ENCODE assay signal across 26 cellular contexts in the genomic region with DNA sequence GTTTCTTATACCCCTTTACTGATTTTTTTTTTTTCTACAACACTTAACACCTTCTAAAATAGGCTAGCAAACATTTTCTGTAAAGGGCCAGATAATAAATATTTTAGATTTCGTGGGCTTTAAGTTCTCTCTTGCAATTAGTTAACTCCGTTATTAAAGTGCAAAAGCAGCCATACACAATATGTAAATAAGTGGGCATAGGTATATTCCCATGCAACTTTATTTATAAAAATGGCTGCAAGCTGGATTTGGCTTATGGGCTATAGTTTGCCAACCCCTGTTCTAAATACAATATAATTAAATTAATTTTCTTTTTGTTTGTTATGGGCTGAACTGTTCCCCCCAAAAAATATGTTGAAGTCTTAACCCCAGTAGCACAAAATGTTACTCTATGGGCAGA. TPM values are rescaled to one million over a fixed set of nuclear protein-coding genes. Genes with fewer than 3 reads are reported as not detected.
DNase-seq lines count a peak whose midpoint lies in the region; ATAC-seq and TF ChIP-seq lines count a peak whose summit lies in the region.
"Had no signal": no experiment of that assay in that cellular context is flagged by ENCODE, and none has a peak within 500 bp of the region (broad histone marks: within the 10 kb centered on the region; RNA-seq: fewer than 3 reads in every experiment).

No MANE protein-coding gene starts in this region.

- H3K9me3 Mint-ChIP-seq in activated CD4-positive, alpha-beta memory T cell treated with anti-CD3 and anti-CD28 coated beads for 36 hours: peaks cover 3% of the 10 kb centered on the region
- no peaks in the 10 kb centered on the region for H3K9me3 Mint-ChIP-seq in activated CD4-positive, alpha-beta memory T cell treated with anti-CD3 and anti-CD28 coated beads, Interleukin-2, amount 10 ng/mL, durations not matched to agents 7 days and 5 days
- peaks cover 0 to under 1% (median 0%) of the 10 kb centered on the region in 7 donors for H3K9me3 Mint-ChIP-seq in CD4-positive, CD25-positive, alpha-beta regulatory T cell
- H3K9me3 Mint-ChIP-seq: GM23338 had no signal

- H3K36me3 ChIP-seq in CD4-positive, CD25-positive, alpha-beta regulatory T cell (ENCODE audit: control insufficient read depth, insufficient read depth, low read length): peaks cover 28% of the 10 kb centered on the region
- H3K36me3 ChIP-seq in hepatocyte (replicated peaks; ENCODE audit: insufficient read depth, low read depth) (no peaks in the 10 kb centered on the region), WERI-Rb-1 (peaks cover 29% of the 10 kb centered on the region)

- POLR2A ChIA-PET in activated CD4-positive, alpha-beta memory T cell treated with anti-CD3 and anti-CD28 coated beads for 36 hours (lab: Charles Lee): no interaction called here
- POLR2A ChIA-PET in activated CD4-positive, alpha-beta memory T cell treated with anti-CD3 and anti-CD28 coated beads, Interleukin-2, amount 10 ng/mL, durations not matched to agents 7 days and 5 days (lab: Charles Lee): interaction anchor here (2.6 kb wide), 1 partner anchor 11 kb away, joined by 12 read pairs; the partner anchor contains the start of gene IL6ST

- no peaks in the 10 kb centered on the region for H3K27me3 Mint-ChIP-seq in activated CD4-positive, alpha-beta memory T cell treated with anti-CD3 and anti-CD28 coated beads for 36 hours
- H3K27me3 Mint-ChIP-seq in activated CD4-positive, alpha-beta memory T cell treated with anti-CD3 and anti-CD28 coated beads, Interleukin-2, amount 10 ng/mL, durations not matched to agents 7 days and 5 days: no peaks in the 10 kb centered on the region
- no peaks in the 10 kb centered on the region for H3K27me3 Mint-ChIP-seq in CD4-positive, CD25-positive, alpha-beta regulatory T cell
- no peaks in the 10 kb centered on the region for H3K27me3 Mint-ChIP-seq in T-helper 17 cell

- no peak for ATAC-seq in CD4-positive, CD25-positive, alpha-beta regulatory T cell (ENCODE audit: low read depth in 2 of 2)
- no peak for ATAC-seq in T-helper 17 cell
- ATAC-seq: activated CD4-positive, CD25-positive, alpha-beta regulatory T cell treated with anti-CD3 and anti-CD28 coated beads, Interleukin-2, amount 50 U/mL, for 24 hours; GM23338; left lobe of liver had no signal

- no peaks in the 10 kb centered on the region for H3K27me3 ChIP-seq in CD4-positive, CD25-positive, alpha-beta regulatory T cell (ENCODE audit: control insufficient read depth, insufficient read depth, low read length)
- H3K27me3 ChIP-seq in hepatocyte (no peaks in the 10 kb centered on the region), WERI-Rb-1 (ENCODE audit: insufficient read depth, low read depth, severe bottlenecking) (no peaks in the 10 kb centered on the region)
- H3K27me3 ChIP-seq: right atrium auricular region, SJCRH30, stomach, thyroid gland had no signal

- peak overlapping the region; percentile 53 for H3K27ac Mint-ChIP-seq in activated CD4-positive, alpha-beta memory T cell treated with anti-CD3 and anti-CD28 coated beads for 36 hours
- H3K27ac Mint-ChIP-seq in activated CD4-positive, alpha-beta memory T cell treated with anti-CD3 and anti-CD28 coated beads, Interleukin-2, amount 10 ng/mL, durations not matched to agents 7 days and 5 days: no peak overlapping the region
- H3K27ac Mint-ChIP-seq in CD4-positive, CD25-positive, alpha-beta regulatory T cell: peak overlapping the region; percentile 41 to 82 (median 57)
- no peak overlapping the region for H3K27ac Mint-ChIP-seq in T-helper 17 cell
- H3K27ac Mint-ChIP-seq: GM23338 had no signal

- whole genome bisulfite sequencing in hepatocyte (ENCODE audit: low lambda C conversion rate, missing lambda C conversion rate): 93% methylated on average over 2 of the region's 2 CpGs

- H3K27ac ChIP-seq in CD4-positive, CD25-positive, alpha-beta regulatory T cell (ENCODE audit: insufficient read depth, low read length, poor library complexity, severe bottlenecking): peak overlapping the region; percentile 63
- H3K27ac ChIP-seq in hepatocyte: no peak overlapping the region
- no peak overlapping the region for H3K27ac ChIP-seq in WERI-Rb-1
- H3K27ac ChIP-seq: coronary artery, right atrium auricular region, SJCRH30, stomach, thyroid gland had no signal

- H3K9me3 ChIP-seq in CD4-positive, CD25-positive, alpha-beta regulatory T cell (ENCODE audit: control insufficient read depth in 2 of 2, low read length in 2 of 2): no peaks in the 10 kb centered on the region
- H3K9me3 ChIP-seq in T-helper 17 cell (ENCODE audit: control insufficient read depth, low read length, poor library complexity, severe bottlenecking): no peaks in the 10 kb centered on the region
- no peaks in the 10 kb centered on the region for H3K9me3 ChIP-seq in hepatocyte (ENCODE audit: low read depth)
- H3K9me3 ChIP-seq in WERI-Rb-1 (ENCODE audit: severe bottlenecking): no peaks in the 10 kb centered on the region
- H3K9me3 ChIP-seq: right atrium auricular region, SJCRH30, stomach, thyroid gland had no signal

- H3K36me3 Mint-ChIP-seq in activated CD4-positive, alpha-beta memory T cell treated with anti-CD3 and anti-CD28 coated beads for 36 hours: peaks cover 34% of the 10 kb centered on the region
- H3K36me3 Mint-ChIP-seq in activated CD4-positive, alpha-beta memory T cell treated with anti-CD3 and anti-CD28 coated beads, Interleukin-2, amount 10 ng/mL, durations not matched to agents 7 days and 5 days (ENCODE audit: low read depth): peaks cover 37% of the 10 kb centered on the region
- H3K36me3 Mint-ChIP-seq in CD4-positive, CD25-positive, alpha-beta regulatory T cell: peaks cover 14% of the 10 kb centered on the region
- H3K36me3 Mint-ChIP-seq in T-helper 17 cell (ENCODE audit: low read depth): peaks cover 2% of the 10 kb centered on the region

- H3K4me2 ChIP-seq in hepatocyte: peak overlapping the region; percentile 6
- H3K4me2 ChIP-seq: GM23338 had no signal

- H2AFZ ChIP-seq in hepatocyte: no peak overlapping the region
- H2AFZ ChIP-seq: GM23338 had no signal

- peaks cover 76% of the 10 kb centered on the region for H3K4me1 Mint-ChIP-seq in activated CD4-positive, alpha-beta memory T cell treated with anti-CD3 and anti-CD28 coated beads for 36 hours (ENCODE audit: low read depth)
- H3K4me1 Mint-ChIP-seq in activated CD4-positive, alpha-beta memory T cell treated with anti-CD3 and anti-CD28 coated beads, Interleukin-2, amount 10 ng/mL, durations not matched to agents 7 days and 5 days: peaks cover 45% of the 10 kb centered on the region
- peaks cover 48 to 83% (median 64%) of the 10 kb centered on the region in 4 donors for H3K4me1 Mint-ChIP-seq in CD4-positive, CD25-positive, alpha-beta regulatory T cell
- peaks cover 43% of the 10 kb centered on the region for H3K4me1 Mint-ChIP-seq in T-helper 17 cell
- H3K4me1 Mint-ChIP-seq: GM23338 had no signal

- CTCF ChIA-PET in activated CD4-positive, alpha-beta memory T cell treated with anti-CD3 and anti-CD28 coated beads for 36 hours (lab: Charles Lee): interaction anchor here (1.6 to 1.8 kb wide), 2 partner anchors 217 kb away, joined by 5 to 10 read pairs; no protein-coding TSS in a partner anchor
- CTCF ChIA-PET in activated CD4-positive, alpha-beta memory T cell treated with anti-CD3 and anti-CD28 coated beads, Interleukin-2, amount 10 ng/mL, durations not matched to agents 7 days and 5 days (lab: Charles Lee): interaction anchor here (0.6 to 8.3 kb wide), 3 partner anchors 19 to 217 kb away, joined by 4 to 86 read pairs (median 7); no protein-coding TSS in a partner anchor

- peak overlapping the region; percentile 3 for H3K4me3 Mint-ChIP-seq in activated CD4-positive, alpha-beta memory T cell treated with anti-CD3 and anti-CD28 coated beads for 36 hours
- H3K4me3 Mint-ChIP-seq in activated CD4-positive, alpha-beta memory T cell treated with anti-CD3 and anti-CD28 coated beads, Interleukin-2, amount 10 ng/mL, durations not matched to agents 7 days and 5 days: no peak overlapping the region
- H3K4me3 Mint-ChIP-seq in CD4-positive, CD25-positive, alpha-beta regulatory T cell: peak overlapping the region; percentile 55 to 84 (median 77)
- H3K4me3 Mint-ChIP-seq in T-helper 17 cell: peak overlapping the region; percentile 69
- H3K4me3 Mint-ChIP-seq: GM23338 had no signal

- H4K20me1 ChIP-seq in hepatocyte (ENCODE audit: insufficient read depth, poor library complexity, severe bottlenecking): peaks cover 92% of the 10 kb centered on the region

- H3K4me1 ChIP-seq in CD4-positive, CD25-positive, alpha-beta regulatory T cell (ENCODE audit: control insufficient read depth, insufficient read depth, low read length, poor library complexity, severe bottlenecking): peaks cover 70% of the 10 kb centered on the region
- peaks cover 10% of the 10 kb centered on the region for H3K4me1 ChIP-seq in hepatocyte (ENCODE audit: insufficient read depth)
- H3K4me1 ChIP-seq: SJCRH30 had no signal

- peak overlapping the region; percentile 51 for H3K4me3 ChIP-seq in CD4-positive, CD25-positive, alpha-beta regulatory T cell (ENCODE audit: low read depth, low read length)
- no peak overlapping the region for H3K4me3 ChIP-seq in hepatocyte
- no peak overlapping the region for H3K4me3 ChIP-seq in WERI-Rb-1 (ENCODE audit: low read depth, low read length)
- H3K4me3 ChIP-seq: coronary artery, GM23338, right atrium auricular region, SJCRH30, stomach, thyroid gland had no signal

- no peaks in the 10 kb centered on the region for H3K9me2 ChIP-seq in hepatocyte (replicated peaks; ENCODE audit: insufficient read depth)

- DNase-seq in activated CD4-positive, alpha-beta memory T cell treated with anti-CD3 and anti-CD28 coated beads for 36 hours: no peak
- no peak for DNase-seq in activated CD4-positive, alpha-beta memory T cell treated with anti-CD3 and anti-CD28 coated beads, Interleukin-2, amount 10 ng/mL, durations not matched to agents 7 days and 5 days
- DNase-seq in CD4-positive, CD25-positive, alpha-beta regulatory T cell: no peak
- DNase-seq in T-helper 17 cell: no peak
- DNase-seq in hepatocyte (ENCODE audit: low spot score): no peak
- no peak for DNase-seq in WERI-Rb-1
- DNase-seq in NK-92 (lab: John Stamatoyannopoulos, UW; ENCODE audit: unreplicated experiment): no peak
- no peak for DNase-seq in mesenteric fat pad (ENCODE audit: low spot score)
- DNase-seq: caudate nucleus; DMS 273 treated with DMSO at 0.1 percent for 48 hours; effector CD8-positive, alpha-beta T cell; erythroblast; glutamatergic neuron; MV-4-11; NCI-H1436 treated with DMSO at 0.1 percent for 48 hours; NCI-H446; NCI-H774; SJCRH30; stimulated activated CD4-positive, alpha-beta T cell treated with anti-CD3 and anti-CD28 coated beads, Interleukin-1b, Interleukin-23, amount 100 ng/mL, for 48 hours; stomach; thyroid gland had no signal

- TF ChIP-seq CTCF in hepatocyte (IDR thresholded peaks at IDR 0.05; ENCODE audit: poor library complexity) (no peak), WERI-Rb-1 (IDR thresholded peaks at IDR 0.05; ENCODE audit: low read depth, low read length) (no peak)

- intact Hi-C loops in activated CD4-positive, alpha-beta memory T cell treated with anti-CD3 and anti-CD28 coated beads for 36 hours (cut with micrococcal nuclease): loop anchor here (1.0 kb wide), 1 partner anchor 9 kb away; no protein-coding TSS in a partner anchor

- peaks cover 99% of the 10 kb centered on the region for H3K79me2 ChIP-seq in hepatocyte

RNA-seq across cellular contexts. Expression of gene IL6ST, which starts 10.8 kb away (rescaled TPM):
- total RNA-seq in activated CD4-positive, alpha-beta memory T cell treated with anti-CD3 and anti-CD28 coated beads for 36 hours: 10 to 100 TPM; 61.0 to 64.1 TPM
- total RNA-seq in activated CD4-positive, alpha-beta memory T cell treated with anti-CD3 and anti-CD28 coated beads, Interleukin-2, amount 10 ng/mL, durations not matched to agents 7 days and 5 days: 10 to 100 TPM; 51.0 to 53.4 TPM
- 234 TPM for total RNA-seq in CD4-positive, CD25-positive, alpha-beta regulatory T cell
- 10 to 100 TPM; 25.3 to 59.8 (median 45.8) TPM for polyA plus RNA-seq in CD4-positive, CD25-positive, alpha-beta regulatory T cell
- total RNA-seq in T-helper 17 cell (100 to 1,000 TPM; 159 TPM), hepatocyte (503 and 527 TPM in 2 replicates), mesenteric fat pad (433 TPM)
- 173 and 219 TPM in 2 replicates for polyA plus RNA-seq in hepatocyte

Comparison
In these comparisons a context has a peak if more than half of its experiments do, and no peak if none do; other contexts are left out.
1. H3K27ac Mint-ChIP-seq: peak in activated CD4-positive, alpha-beta memory T cell treated with anti-CD3 and anti-CD28 coated beads for 36 hours (single experiment) and CD4-positive, CD25-positive, alpha-beta regulatory T cell (3 of 3); none in activated CD4-positive, alpha-beta memory T cell treated with anti-CD3 and anti-CD28 coated beads, Interleukin-2, amount 10 ng/mL, durations not matched to agents 7 days and 5 days (single experiment) and T-helper 17 cell (single experiment).